37 cellular contexts compared by ENCODE assay signal in genomic region chr7:111388016-111388415, GRCh38.
"Had no signal": no experiment of that assay in that cellular context is flagged by ENCODE, and none has a peak within 500 bp of the region (broad histone marks: within the 10 kb centered on the region; RNA-seq: fewer than 3 reads in every experiment).

No MANE protein-coding gene starts in this region.

- H3K27ac Mint-ChIP-seq: activated naive CD4-positive, alpha-beta T cell treated with anti-CD3 and anti-CD28 coated beads for 36 hours; activated naive CD4-positive, alpha-beta T cell treated with anti-CD3 and anti-CD28 coated beads, Interleukin-2, amount 50 U/mL, for 72 hours; activated naive CD8-positive, alpha-beta T cell; activated naive CD8-positive, alpha-beta T cell treated with anti-CD3 and anti-CD28 coated beads for 36 hours; activated naive CD8-positive, alpha-beta T cell treated with anti-CD3 and anti-CD28 coated beads, Interleukin-2, amount 10 ng/mL, durations not matched to agents 7 days and 5 days; activated naive CD8-positive, alpha-beta T cell treated with anti-CD3 and anti-CD28 coated beads, Interleukin-2, amount 50 U/mL, for 24 hours; activated T-cell treated with anti-CD3 and anti-CD28 coated beads, Interleukin-2, amount 50 U/mL, for 24 hours; activated T-cell treated with anti-CD3 and anti-CD28 coated beads, Interleukin-2, amount 50 U/mL, for 72 hours; activated T-helper 1 cell treated with anti-CD3 and anti-CD28 coated beads, Interleukin-12 subunit alpha, Interleukin-12 subunit beta, Interleukin-2, Interleukin-4 antibody, amounts not matched to agents 30 ng/mL and 10 ng/mL and 1 ng/mL, durations not matched to agents 14 hours and 24 hours and 36 hours; activated T-helper 17 cell treated with anti-CD3 and anti-CD28 coated beads, Interleukin-2, amount 50 U/mL, for 72 hours; activated T-helper 2 cell treated with anti-CD3 and anti-CD28 coated beads, Interferon-gamma antibody, Interleukin-2, Interleukin-4, amounts not matched to agents 10 μg/mL and 5 μg/mL and 100 μg/mL, durations not matched to agents 14 hours and 24 hours and 36 hours; brain had no signal

- H3K27ac ChIP-seq: adrenal gland, ascending aorta, body of pancreas, brain microvascular endothelial cell, breast epithelium, cardiac muscle cell had no signal

- H3K4me1 Mint-ChIP-seq: activated naive CD8-positive, alpha-beta T cell treated with anti-CD3 and anti-CD28 coated beads for 36 hours; activated naive CD8-positive, alpha-beta T cell treated with anti-CD3 and anti-CD28 coated beads, Interleukin-2, amount 10 ng/mL, durations not matched to agents 7 days and 5 days; activated naive CD8-positive, alpha-beta T cell treated with anti-CD3 and anti-CD28 coated beads, Interleukin-2, amount 50 U/mL, for 24 hours; activated T-helper 17 cell treated with anti-CD3 and anti-CD28 coated beads, Interleukin-2, amount 50 U/mL, for 72 hours; central memory CD8-positive, alpha-beta T cell had no signal

- DNase-seq: activated effector memory CD4-positive, alpha-beta T cell treated with anti-CD3 and anti-CD28 coated beads, Interleukin-2, amount 50 U/mL, for 16 hours; activated effector memory CD4-positive, alpha-beta T cell treated with Interleukin-2 at 50 U/mL for 16 hours; activated gamma-delta T cell; activated gamma-delta T cell treated with Interleukin-2 at 50 U/mL for 16 hours; activated naive CD4-positive, alpha-beta T cell; activated naive CD4-positive, alpha-beta T cell treated with anti-CD3 and anti-CD28 coated beads for 36 hours; activated naive CD4-positive, alpha-beta T cell treated with anti-CD3 and anti-CD28 coated beads, Interleukin-2, amount 50 U/mL, for 16 hours; activated naive CD4-positive, alpha-beta T cell treated with Interleukin-2 at 50 U/mL for 16 hours; activated naive CD8-positive, alpha-beta T cell treated with anti-CD3 and anti-CD28 coated beads for 36 hours; activated naive CD8-positive, alpha-beta T cell treated with anti-CD3 and anti-CD28 coated beads, Interleukin-2, amount 10 ng/mL, durations not matched to agents 7 days and 5 days; activated naive CD8-positive, alpha-beta T cell treated with anti-CD3 and anti-CD28 coated beads, Interleukin-2, amount 50 U/mL, for 24 hours; activated T-cell treated with anti-CD3 and anti-CD28 coated beads for 4 hours; activated T-cell treated with anti-CD3 and anti-CD28 coated beads, Interleukin-2, amount 50 U/mL, for 1 hour; activated T-cell treated with anti-CD3 and anti-CD28 coated beads, Interleukin-2, amount 50 U/mL, for 24 hours; activated T-cell treated with anti-CD3 and anti-CD28 coated beads, Interleukin-2, amount 50 U/mL, for 4 hours; activated T-cell treated with anti-CD3 and anti-CD28 coated beads, Interleukin-2, amount 50 U/mL, for 48 hours; activated T-cell treated with anti-CD3 and anti-CD28 coated beads, Interleukin-2, amount 50 U/mL, for 72 hours; adrenal gland; amniotic stem cell; amygdala; anterior cingulate cortex; aorta; body of pancreas; brain microvascular endothelial cell; caudate nucleus; central memory CD4-positive, alpha-beta T cell; cerebellar nuclear complex had no signal

- H3K9me3 Mint-ChIP-seq: activated T-cell treated with anti-CD3 and anti-CD28 coated beads, Interleukin-2, amount 50 U/mL, for 24 hours; activated T-cell treated with anti-CD3 and anti-CD28 coated beads, Interleukin-2, amount 50 U/mL, for 4 hours; activated T-helper 1 cell treated with anti-CD3 and anti-CD28 coated beads, Interleukin-12 subunit alpha, Interleukin-12 subunit beta, Interleukin-2, Interleukin-4 antibody, amounts not matched to agents 30 ng/mL and 10 ng/mL and 1 ng/mL, durations not matched to agents 14 hours and 24 hours and 36 hours; activated T-helper 2 cell treated with anti-CD3 and anti-CD28 coated beads, Interferon-gamma antibody, Interleukin-2, Interleukin-4, amounts not matched to agents 10 μg/mL and 5 μg/mL and 100 μg/mL, durations not matched to agents 14 hours and 24 hours and 36 hours; central memory CD8-positive, alpha-beta T cell had no signal

- H3K36me3 ChIP-seq: adrenal gland, ascending aorta, brain microvascular endothelial cell, breast epithelium, cardiac muscle cell had no signal

- H3K9me3 ChIP-seq: adrenal gland, ascending aorta, body of pancreas, breast epithelium had no signal

- H3K4me3 Mint-ChIP-seq: activated naive CD4-positive, alpha-beta T cell treated with anti-CD3 and anti-CD28 coated beads for 36 hours; activated naive CD8-positive, alpha-beta T cell; activated naive CD8-positive, alpha-beta T cell treated with anti-CD3 and anti-CD28 coated beads for 36 hours; activated naive CD8-positive, alpha-beta T cell treated with anti-CD3 and anti-CD28 coated beads, Interleukin-2, amount 10 ng/mL, durations not matched to agents 7 days and 5 days; activated naive CD8-positive, alpha-beta T cell treated with anti-CD3 and anti-CD28 coated beads, Interleukin-2, amount 50 U/mL, for 24 hours; activated T-cell treated with anti-CD3 and anti-CD28 coated beads, Interleukin-2, amount 50 U/mL, for 24 hours; activated T-cell treated with anti-CD3 and anti-CD28 coated beads, Interleukin-2, amount 50 U/mL, for 4 hours; activated T-cell treated with anti-CD3 and anti-CD28 coated beads, Interleukin-2, amount 50 U/mL, for 72 hours; activated T-helper 1 cell treated with anti-CD3 and anti-CD28 coated beads, Interleukin-12 subunit alpha, Interleukin-12 subunit beta, Interleukin-2, Interleukin-4 antibody, amounts not matched to agents 30 ng/mL and 10 ng/mL and 1 ng/mL, durations not matched to agents 14 hours and 24 hours and 36 hours; activated T-helper 17 cell treated with anti-CD3 and anti-CD28 coated beads, Interleukin-2, amount 50 U/mL, for 72 hours; brain; central memory CD8-positive, alpha-beta T cell had no signal

- H3K27me3 Mint-ChIP-seq: activated naive CD8-positive, alpha-beta T cell; activated naive CD8-positive, alpha-beta T cell treated with anti-CD3 and anti-CD28 coated beads for 36 hours; activated naive CD8-positive, alpha-beta T cell treated with anti-CD3 and anti-CD28 coated beads, Interleukin-2, amount 10 ng/mL, durations not matched to agents 7 days and 5 days; activated naive CD8-positive, alpha-beta T cell treated with anti-CD3 and anti-CD28 coated beads, Interleukin-2, amount 50 U/mL, for 24 hours; activated T-cell treated with anti-CD3 and anti-CD28 coated beads, Interleukin-2, amount 50 U/mL, for 24 hours; activated T-helper 17 cell treated with anti-CD3 and anti-CD28 coated beads, Interleukin-2, amount 50 U/mL, for 72 hours; central memory CD8-positive, alpha-beta T cell had no signal

- H3K27me3 ChIP-seq: adrenal gland, ascending aorta, body of pancreas, brain microvascular endothelial cell, breast epithelium, cardiac muscle cell had no signal

- H3K4me1 ChIP-seq: adrenal gland, body of pancreas, breast epithelium had no signal

- ATAC-seq: activated naive CD4-positive, alpha-beta T cell treated with anti-CD3 and anti-CD28 coated beads, Interleukin-2, amount 50 U/mL, for 72 hours; activated naive CD8-positive, alpha-beta T cell treated with anti-CD3 and anti-CD28 coated beads, Interleukin-2, amount 50 U/mL, for 24 hours; activated T-cell treated with anti-CD3 and anti-CD28 coated beads, Interleukin-2, amount 50 U/mL, for 4 hours; activated T-cell treated with anti-CD3 and anti-CD28 coated beads, Interleukin-2, amount 50 U/mL, for 72 hours; activated T-helper 17 cell treated with anti-CD3 and anti-CD28 coated beads, Interleukin-2, amount 50 U/mL, for 72 hours; body of pancreas had no signal

- H3K36me3 Mint-ChIP-seq: brain had no signal

- H3K4me3 ChIP-seq: adrenal gland, ascending aorta, body of pancreas, breast epithelium, cardiac muscle cell had no signal
